18 cellular contexts compared by ENCODE assay signal in the genomic region with DNA sequence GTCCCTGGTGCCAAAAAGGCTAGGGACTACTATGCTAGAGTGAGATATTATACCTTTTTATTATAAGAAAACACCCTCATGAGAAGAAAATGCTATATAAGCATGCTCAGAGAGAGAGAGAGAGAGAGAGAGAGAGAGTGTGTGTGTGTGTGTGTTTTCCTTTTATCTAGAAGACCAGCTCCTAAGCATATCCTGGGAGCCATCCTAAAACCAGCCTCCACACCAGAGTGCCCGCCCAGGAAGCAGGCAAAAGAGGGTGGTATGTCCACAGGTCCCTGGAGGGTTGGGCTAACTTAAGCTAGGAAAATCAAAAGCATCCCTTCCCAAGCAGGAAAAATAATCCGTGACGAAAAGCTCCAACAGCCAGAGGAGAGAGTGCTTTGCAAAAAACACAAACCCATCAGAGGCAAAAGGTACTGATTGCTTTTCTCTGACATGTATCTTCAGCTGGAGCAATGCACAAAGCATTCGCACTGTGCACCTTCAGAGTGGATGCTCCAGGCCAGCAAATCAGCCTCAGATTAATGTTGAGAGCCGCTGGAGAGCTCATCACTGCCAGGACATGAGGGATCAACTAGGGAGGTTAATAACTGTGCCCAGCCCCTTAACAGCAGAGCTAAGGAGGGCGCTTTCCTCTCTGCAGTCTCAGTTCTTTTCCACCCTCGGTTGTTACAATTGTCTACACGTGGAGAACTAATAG.
"Had no signal": no experiment of that assay in that cellular context is flagged by ENCODE, and none has a peak within 500 bp of the region (broad histone marks: within the 10 kb centered on the region; RNA-seq: fewer than 3 reads in every experiment).

No MANE protein-coding gene starts in this region.

- H3K9me3 Mint-ChIP-seq: activated T-helper 1 cell treated with anti-CD3 and anti-CD28 coated beads, Interleukin-12 subunit alpha, Interleukin-12 subunit beta, Interleukin-2, Interleukin-4 antibody, amounts not matched to agents 30 ng/mL and 10 ng/mL and 1 ng/mL, durations not matched to agents 14 hours and 24 hours and 36 hours; mesothelial cell of epicardium; nephron had no signal

- H3K36me3 ChIP-seq: cardiac muscle cell, left lung, tibial artery had no signal

- H3K27ac Mint-ChIP-seq: activated naive CD8-positive, alpha-beta T cell; activated T-helper 1 cell treated with anti-CD3 and anti-CD28 coated beads, Interleukin-12 subunit alpha, Interleukin-12 subunit beta, Interleukin-2, Interleukin-4 antibody, amounts not matched to agents 30 ng/mL and 10 ng/mL and 1 ng/mL, durations not matched to agents 14 hours and 24 hours and 36 hours; mesothelial cell of epicardium; nephron; progenitor cell of endocrine pancreas had no signal

- ATAC-seq: left lung; stimulated activated naive CD8-positive, alpha-beta T cell treated with anti-CD3 and anti-CD28 coated beads, Interleukin-15, Interleukin-2, amounts not matched to agents 100 U/mL and 50 U/mL, for 24 hours had no signal

- H3K4me1 ChIP-seq: left lung had no signal

- DNase-seq: activated CD4-positive, alpha-beta T cell treated with anti-CD3 and anti-CD28 coated beads, Interleukin-2, amount 50 U/mL, for 48 hours; activated gamma-delta T cell treated with Interleukin-2 at 50 U/mL for 16 hours; activated T-cell treated with anti-CD3 and anti-CD28 coated beads for 4 hours; dorsolateral prefrontal cortex; left lung; occipital lobe; stimulated activated naive CD8-positive, alpha-beta T cell treated with anti-CD3 and anti-CD28 coated beads, Interleukin-15, Interleukin-2, amounts not matched to agents 100 U/mL and 50 U/mL, for 24 hours; substantia nigra; tibial artery had no signal

- H3K27ac ChIP-seq: cardiac muscle cell, epithelial cell of prostate, left lung, skin epidermis, tibial artery, VCaP had no signal

- H3K4me3 ChIP-seq: cardiac muscle cell, dorsolateral prefrontal cortex, left lung, skin epidermis, tibial artery had no signal

- H3K9me3 ChIP-seq: left lung, tibial artery had no signal

- H3K27me3 ChIP-seq: cardiac muscle cell, dorsolateral prefrontal cortex, left lung, tibial artery had no signal

- H3K27me3 Mint-ChIP-seq: activated naive CD8-positive, alpha-beta T cell had no signal

- H3K4me3 Mint-ChIP-seq: activated naive CD8-positive, alpha-beta T cell; activated T-helper 1 cell treated with anti-CD3 and anti-CD28 coated beads, Interleukin-12 subunit alpha, Interleukin-12 subunit beta, Interleukin-2, Interleukin-4 antibody, amounts not matched to agents 30 ng/mL and 10 ng/mL and 1 ng/mL, durations not matched to agents 14 hours and 24 hours and 36 hours; mesothelial cell of epicardium; nephron had no signal

- H3K36me3 Mint-ChIP-seq: activated naive CD8-positive, alpha-beta T cell; mesothelial cell of epicardium had no signal
